ENCODE assay signal across 16 cellular contexts in the genomic region with DNA sequence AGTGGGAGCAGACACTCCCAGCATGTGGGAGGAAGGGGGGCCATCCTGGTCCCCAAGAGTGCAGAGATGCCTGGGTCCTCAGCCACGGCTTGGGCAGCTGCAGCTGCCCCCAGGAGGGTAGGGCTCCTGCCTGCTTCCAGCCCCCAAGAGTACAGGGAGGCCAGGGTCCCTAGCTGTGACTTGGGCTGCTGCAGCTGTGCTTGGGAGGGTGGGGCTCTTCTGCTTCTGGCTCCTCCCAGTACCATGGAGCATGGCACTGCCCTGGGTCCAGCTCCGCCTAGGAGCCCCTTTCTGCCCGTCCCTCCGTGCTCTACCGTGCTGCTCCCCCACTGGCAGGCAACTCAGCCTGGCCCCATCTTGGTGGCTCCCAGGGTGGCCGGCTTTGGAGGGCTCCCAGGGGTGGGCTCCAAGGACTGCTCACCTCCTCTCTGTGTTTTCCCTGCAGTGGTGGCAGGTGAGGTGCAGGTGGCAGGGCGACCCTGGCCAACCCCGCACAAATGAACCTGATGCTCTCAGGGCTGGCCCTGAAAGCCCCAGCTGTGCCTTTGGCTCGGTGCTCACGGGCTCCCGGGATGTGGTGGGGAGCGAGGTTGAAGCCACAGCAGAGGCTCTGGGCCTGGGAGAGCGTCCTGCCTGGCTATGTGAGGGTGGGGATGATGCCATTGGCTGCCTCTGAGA.
"Had no signal": no experiment of that assay in that cellular context is flagged by ENCODE, and none has a peak within 500 bp of the region (broad histone marks: within the 10 kb centered on the region; RNA-seq: fewer than 3 reads in every experiment).

No MANE protein-coding gene starts in this region.

- H3K36me3 ChIP-seq: brain microvascular endothelial cell, prostate gland, right lobe of liver had no signal

- H3K9me3 Mint-ChIP-seq: activated naive CD8-positive, alpha-beta T cell treated with anti-CD3 and anti-CD28 coated beads, Interleukin-2, amount 10 ng/mL, durations not matched to agents 7 days and 5 days; activated T-helper 1 cell treated with anti-CD3 and anti-CD28 coated beads, Interleukin-12 subunit alpha, Interleukin-12 subunit beta, Interleukin-2, Interleukin-4 antibody, amounts not matched to agents 30 ng/mL and 10 ng/mL and 1 ng/mL, durations not matched to agents 14 hours and 24 hours and 36 hours; central memory CD8-positive, alpha-beta T cell; immature natural killer cell; nephron progenitor cell; stimulated activated naive CD8-positive, alpha-beta T cell treated with anti-CD3 and anti-CD28 coated beads, Interleukin-15, amount 100 ng/mL, for 72 hours had no signal

- ATAC-seq: activated CD4-positive, CD25-positive, alpha-beta regulatory T cell treated with anti-CD3 and anti-CD28 coated beads, Interleukin-2, amount 50 U/mL, for 24 hours; foreskin keratinocyte; stimulated activated naive CD8-positive, alpha-beta T cell treated with anti-CD3 and anti-CD28 coated beads, Interleukin-15, amount 100 ng/mL, for 72 hours had no signal

- DNase-seq: activated CD4-positive, alpha-beta T cell treated with anti-CD3 and anti-CD28 coated beads, Interleukin-2, amount 50 U/mL, for 1 hour; activated naive CD8-positive, alpha-beta T cell treated with anti-CD3 and anti-CD28 coated beads, Interleukin-2, amount 10 ng/mL, durations not matched to agents 7 days and 5 days; brain microvascular endothelial cell; cortex of kidney; effector CD8-positive, alpha-beta T cell; foreskin keratinocyte; glutamatergic neuron; immature natural killer cell; nephron progenitor cell; right lobe of liver; stimulated activated naive CD8-positive, alpha-beta T cell treated with anti-CD3 and anti-CD28 coated beads, Interleukin-15, amount 100 ng/mL, for 72 hours; testis had no signal

- H3K4me3 Mint-ChIP-seq: activated naive CD8-positive, alpha-beta T cell treated with anti-CD3 and anti-CD28 coated beads, Interleukin-2, amount 10 ng/mL, durations not matched to agents 7 days and 5 days; activated T-helper 1 cell treated with anti-CD3 and anti-CD28 coated beads, Interleukin-12 subunit alpha, Interleukin-12 subunit beta, Interleukin-2, Interleukin-4 antibody, amounts not matched to agents 30 ng/mL and 10 ng/mL and 1 ng/mL, durations not matched to agents 14 hours and 24 hours and 36 hours; central memory CD8-positive, alpha-beta T cell; immature natural killer cell; nephron progenitor cell; stimulated activated naive CD8-positive, alpha-beta T cell treated with anti-CD3 and anti-CD28 coated beads, Interleukin-15, amount 100 ng/mL, for 72 hours had no signal

- H3K4me3 ChIP-seq: prostate gland, right lobe of liver, testis had no signal

- H3K27ac Mint-ChIP-seq: activated naive CD8-positive, alpha-beta T cell treated with anti-CD3 and anti-CD28 coated beads, Interleukin-2, amount 10 ng/mL, durations not matched to agents 7 days and 5 days; activated T-helper 1 cell treated with anti-CD3 and anti-CD28 coated beads, Interleukin-12 subunit alpha, Interleukin-12 subunit beta, Interleukin-2, Interleukin-4 antibody, amounts not matched to agents 30 ng/mL and 10 ng/mL and 1 ng/mL, durations not matched to agents 14 hours and 24 hours and 36 hours; immature natural killer cell; nephron progenitor cell had no signal

- H3K36me3 Mint-ChIP-seq: activated naive CD8-positive, alpha-beta T cell treated with anti-CD3 and anti-CD28 coated beads, Interleukin-2, amount 10 ng/mL, durations not matched to agents 7 days and 5 days; immature natural killer cell had no signal

- H3K27ac ChIP-seq: brain microvascular endothelial cell, foreskin keratinocyte, prostate gland, right lobe of liver, testis had no signal

- H3K27me3 Mint-ChIP-seq: stimulated activated naive CD8-positive, alpha-beta T cell treated with anti-CD3 and anti-CD28 coated beads, Interleukin-15, amount 100 ng/mL, for 72 hours had no signal

- H3K27me3 ChIP-seq: brain microvascular endothelial cell, right lobe of liver, testis had no signal

- H3K9me3 ChIP-seq: prostate gland, right lobe of liver, testis had no signal

- H3K4me1 Mint-ChIP-seq: activated naive CD8-positive, alpha-beta T cell treated with anti-CD3 and anti-CD28 coated beads, Interleukin-2, amount 10 ng/mL, durations not matched to agents 7 days and 5 days; central memory CD8-positive, alpha-beta T cell; immature natural killer cell; stimulated activated naive CD8-positive, alpha-beta T cell treated with anti-CD3 and anti-CD28 coated beads, Interleukin-15, amount 100 ng/mL, for 72 hours had no signal

- H3K4me1 ChIP-seq: foreskin keratinocyte, prostate gland, right lobe of liver, testis had no signal
